In the genomic region with DNA sequence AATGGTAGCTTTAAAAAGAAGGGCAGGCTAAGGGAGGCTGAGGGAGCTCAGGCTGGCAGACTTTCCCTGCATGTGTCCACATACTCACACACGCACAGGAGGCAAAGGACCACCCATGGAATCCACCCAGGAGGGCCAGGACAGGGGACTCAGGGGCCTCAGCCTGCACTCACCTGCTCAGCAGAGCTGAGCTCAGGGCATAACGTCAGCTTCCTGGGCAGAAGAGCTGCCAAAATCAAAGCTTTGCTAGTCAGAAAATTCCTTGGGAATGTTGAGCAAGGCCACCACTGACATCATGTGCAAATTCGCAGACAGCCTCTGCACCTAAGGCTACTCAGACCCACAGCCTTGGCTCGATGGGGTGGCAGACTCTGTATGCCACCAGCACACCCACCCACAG, we compare ENCODE assay signal across 19 cellular contexts. TPM values are rescaled to one million over a fixed set of nuclear protein-coding genes. Genes with fewer than 3 reads are reported as not detected.
DNase-seq lines count a peak whose midpoint lies in the region; ATAC-seq and TF ChIP-seq lines count a peak whose summit lies in the region.
"Had no signal": no experiment of that assay in that cellular context is flagged by ENCODE, and none has a peak within 500 bp of the region (broad histone marks: within the 10 kb centered on the region; RNA-seq: fewer than 3 reads in every experiment).

No MANE protein-coding gene starts in this region.

- no peak overlapping the region for H3K4me3 Mint-ChIP-seq in natural killer cell
- H3K4me3 Mint-ChIP-seq in natural killer cell treated with Interleukin-12 subunit alpha and Interleukin-12 subunit beta and Interleukin-15 and Interleukin-18, amount 100 ng/mL, for 72 hours = no peak overlapping the region
- no peak overlapping the region for H3K4me3 Mint-ChIP-seq in MCF 10A (ENCODE audit: unreplicated experiment)
- H3K4me3 Mint-ChIP-seq: brain; endodermal cell; naive thymus-derived CD8-positive, alpha-beta T cell; stimulated activated memory B cell treated with anti-CD40 and anti-IgM and Interleukin-4, amounts not matched to agents 10 μg/mL and 1 μg/mL and 100 μg/mL, for 72 hours had no signal

- POLR2A ChIA-PET in MCF 10A (lab: Yijun Ruan, JAX) = interaction anchor here (0.6 to 1.6 kb wide), 7 partner anchors 11 to 458 kb away, joined by 3 to 8 read pairs (median 3); a partner anchor contains a TSS

- ATAC-seq in natural killer cell (no peak), left lobe of liver (peak; percentile 36), GM19395 (IDR thresholded peaks at IDR 0.05; ENCODE audit: unreplicated experiment) (no peak)
- no peak for ATAC-seq in natural killer cell treated with Interleukin-12 subunit alpha and Interleukin-12 subunit beta and Interleukin-15 and Interleukin-18, amount 100 ng/mL, for 72 hours
- ATAC-seq: left colon; naive thymus-derived CD8-positive, alpha-beta T cell; stimulated activated memory B cell treated with anti-CD40 and anti-IgM and Interleukin-4, amounts not matched to agents 10 μg/mL and 1 μg/mL and 100 μg/mL, for 72 hours had no signal

- no peak for TF ChIP-seq CTCF in natural killer cell (IDR thresholded peaks at IDR 0.05)
- TF ChIP-seq CTCF in MCF 10A (IDR thresholded peaks at IDR 0.05; ENCODE audit: unreplicated experiment) = no peak

- no TSS peak for BruUV-seq in MCF 10A (replicated peaks; lab: Mats Ljungman, UMichigan)

- H3K36me3 Mint-ChIP-seq in natural killer cell = no peaks in the 10 kb centered on the region
- no peaks in the 10 kb centered on the region for H3K36me3 Mint-ChIP-seq in natural killer cell treated with Interleukin-12 subunit alpha and Interleukin-12 subunit beta and Interleukin-15 and Interleukin-18, amount 100 ng/mL, for 72 hours
- no peaks in the 10 kb centered on the region for H3K36me3 Mint-ChIP-seq in MCF 10A (ENCODE audit: insufficient read depth, unreplicated experiment)
- H3K36me3 Mint-ChIP-seq: brain; naive thymus-derived CD8-positive, alpha-beta T cell; stimulated activated memory B cell treated with anti-CD40 and anti-IgM and Interleukin-4, amounts not matched to agents 10 μg/mL and 1 μg/mL and 100 μg/mL, for 72 hours had no signal

- intact Hi-C loops in natural killer cell (cut with micrococcal nuclease) (no loop called here), MCF 10A (cut with micrococcal nuclease) (loop anchor here (1.0 kb wide), 1 partner anchor 10 kb away; no protein-coding TSS in a partner anchor)

- H3K27me3 Mint-ChIP-seq in natural killer cell (ENCODE audit: low read depth in 2 of 2) (no peaks in the 10 kb centered on the region), MCF 10A (ENCODE audit: insufficient read depth, unreplicated experiment) (peaks cover 10% of the 10 kb centered on the region)
- H3K27me3 Mint-ChIP-seq in natural killer cell treated with Interleukin-12 subunit alpha and Interleukin-12 subunit beta and Interleukin-15 and Interleukin-18, amount 100 ng/mL, for 72 hours = no peaks in the 10 kb centered on the region
- H3K27me3 Mint-ChIP-seq: naive thymus-derived CD8-positive, alpha-beta T cell; stimulated activated memory B cell treated with anti-CD40 and anti-IgM and Interleukin-4, amounts not matched to agents 10 μg/mL and 1 μg/mL and 100 μg/mL, for 72 hours had no signal

- peaks cover 24 to 29% of the 10 kb centered on the region in 2 donors for H3K4me1 Mint-ChIP-seq in natural killer cell
- H3K4me1 Mint-ChIP-seq in natural killer cell treated with Interleukin-12 subunit alpha and Interleukin-12 subunit beta and Interleukin-15 and Interleukin-18, amount 100 ng/mL, for 72 hours (ENCODE audit: low read depth in 2 of 2) = peaks cover 19 to 20% of the 10 kb centered on the region in 2 donors
- H3K4me1 Mint-ChIP-seq in MCF 10A (ENCODE audit: insufficient read depth, unreplicated experiment) = peaks cover 17% of the 10 kb centered on the region

- H3K27ac Mint-ChIP-seq in natural killer cell = peak overlapping the region; percentile 58 to 78
- H3K27ac Mint-ChIP-seq in natural killer cell treated with Interleukin-12 subunit alpha and Interleukin-12 subunit beta and Interleukin-15 and Interleukin-18, amount 100 ng/mL, for 72 hours = peak overlapping the region in 1 of 2 donors; percentile 20
- no peak overlapping the region for H3K27ac Mint-ChIP-seq in MCF 10A (ENCODE audit: low read depth, unreplicated experiment)
- H3K27ac Mint-ChIP-seq: brain; endodermal cell; naive thymus-derived CD8-positive, alpha-beta T cell; stimulated activated memory B cell treated with anti-CD40 and anti-IgM and Interleukin-4, amounts not matched to agents 10 μg/mL and 1 μg/mL and 100 μg/mL, for 72 hours had no signal

- DNase-seq in natural killer cell (no peak), MCF 10A (ENCODE audit: unreplicated experiment) (peak; percentile 72), left lobe of liver (ENCODE audit: low spot score) (peak; percentile 83), NCI-H774 (lab: John Stamatoyannopoulos, UW) (no peak), NCI-H1092 (lab: John Stamatoyannopoulos, UW) (no peak), hypothalamus (lab: John Stamatoyannopoulos, UW) (no peak)
- no peak for DNase-seq in natural killer cell treated with Interleukin-12 subunit alpha and Interleukin-12 subunit beta and Interleukin-15 and Interleukin-18, amount 100 ng/mL, for 72 hours (ENCODE audit: low spot score)
- DNase-seq: activated effector memory CD4-positive, alpha-beta T cell treated with anti-CD3 and anti-CD28 coated beads, Interleukin-2, amount 50 U/mL, for 16 hours; endodermal cell; left colon; naive thymus-derived CD8-positive, alpha-beta T cell; NCI-H1105 treated with DMSO at 0.1 percent for 48 hours; NCI-H510A; right cardiac atrium; stimulated activated CD4-positive, alpha-beta T cell treated with anti-CD3 and anti-CD28 coated beads, Interleukin-4, amount 100 ng/mL, for 4 hours had no signal

- CTCF ChIA-PET in MCF 10A (lab: Yijun Ruan, JAX) = interaction anchor here (0.6 to 1.9 kb wide), 5 partner anchors 12 to 128 kb away, joined by 3 to 4 read pairs (median 3); no protein-coding TSS in a partner anchor

- H3K9me3 Mint-ChIP-seq in natural killer cell (no peaks in the 10 kb centered on the region), MCF 10A (ENCODE audit: unreplicated experiment) (no peaks in the 10 kb centered on the region)
- no peaks in the 10 kb centered on the region for H3K9me3 Mint-ChIP-seq in natural killer cell treated with Interleukin-12 subunit alpha and Interleukin-12 subunit beta and Interleukin-15 and Interleukin-18, amount 100 ng/mL, for 72 hours
- H3K9me3 Mint-ChIP-seq: brain; endodermal cell; naive thymus-derived CD8-positive, alpha-beta T cell; stimulated activated memory B cell treated with anti-CD40 and anti-IgM and Interleukin-4, amounts not matched to agents 10 μg/mL and 1 μg/mL and 100 μg/mL, for 72 hours had no signal

RNA-seq across cellular contexts. Expression of a gene that starts 16.4 kb away (rescaled TPM):
- total RNA-seq in natural killer cell (10 to 100 TPM; 17.0 to 34.5 (median 33.4) TPM), MCF 10A (2022) (29.2 and 35.7 TPM in 2 replicates), left lobe of liver (187 TPM)
- 100 to 1,000 TPM in 1 of 2 donors, 10 to 100 TPM in 1; 93.6 to 121 TPM for total RNA-seq in natural killer cell treated with Interleukin-12 subunit alpha and Interleukin-12 subunit beta and Interleukin-15 and Interleukin-18, amount 100 ng/mL, for 72 hours

RNA-seq across cellular contexts. Expression of a gene that starts 27.3 kb away (rescaled TPM):
- 1 to 10 TPM; 1.3 to 2.6 (median 2.4) TPM for total RNA-seq in natural killer cell
- total RNA-seq in natural killer cell treated with Interleukin-12 subunit alpha and Interleukin-12 subunit beta and Interleukin-15 and Interleukin-18, amount 100 ng/mL, for 72 hours = 10 to 100 TPM; 14.9 to 35.3 TPM
- 7.5 and 9.8 TPM in 2 replicates for total RNA-seq in MCF 10A (2022)
- 2.1 TPM for total RNA-seq in left lobe of liver

RNA-seq across cellular contexts. Expression of a gene that starts 43.9 kb away (rescaled TPM):
- total RNA-seq in natural killer cell = under 1 TPM in 2 of 3 donors, not detected in 1; 0.20 to 0.21 TPM
- total RNA-seq in natural killer cell treated with Interleukin-12 subunit alpha and Interleukin-12 subunit beta and Interleukin-15 and Interleukin-18, amount 100 ng/mL, for 72 hours = under 1 TPM; 0.10 to 0.39 TPM
- total RNA-seq in MCF 10A (2022) = not detected in 2 replicates
- not detected for total RNA-seq in left lobe of liver
- total RNA-seq: A673 had no signal

RNA-seq across cellular contexts. Expression of a gene that starts 57.4 kb away (rescaled TPM):
- 10 to 100 TPM; 49.2 to 76.6 (median 52.0) TPM for total RNA-seq in natural killer cell
- 100 to 1,000 TPM in 1 of 2 donors, 10 to 100 TPM in 1; 90.3 to 117 TPM for total RNA-seq in natural killer cell treated with Interleukin-12 subunit alpha and Interleukin-12 subunit beta and Interleukin-15 and Interleukin-18, amount 100 ng/mL, for 72 hours
- 30.5 and 47.0 TPM in 2 replicates for total RNA-seq in MCF 10A (2022)
- total RNA-seq in left lobe of liver = 16.8 TPM

Comparison
In these comparisons a context has a peak if more than half of its experiments do, and no peak if none do; other contexts are left out.
1. DNase-seq: peak in MCF 10A (single experiment) and left lobe of liver (single experiment); none in natural killer cell (single experiment), natural killer cell treated with Interleukin-12 subunit alpha and Interleukin-12 subunit beta and Interleukin-15 and Interleukin-18, amount 100 ng/mL, for 72 hours (single experiment), NCI-H774 (single experiment), NCI-H1092 (single experiment) and hypothalamus (0 of 51).